ENCODE assay signal across 15 cellular contexts in the genomic region with DNA sequence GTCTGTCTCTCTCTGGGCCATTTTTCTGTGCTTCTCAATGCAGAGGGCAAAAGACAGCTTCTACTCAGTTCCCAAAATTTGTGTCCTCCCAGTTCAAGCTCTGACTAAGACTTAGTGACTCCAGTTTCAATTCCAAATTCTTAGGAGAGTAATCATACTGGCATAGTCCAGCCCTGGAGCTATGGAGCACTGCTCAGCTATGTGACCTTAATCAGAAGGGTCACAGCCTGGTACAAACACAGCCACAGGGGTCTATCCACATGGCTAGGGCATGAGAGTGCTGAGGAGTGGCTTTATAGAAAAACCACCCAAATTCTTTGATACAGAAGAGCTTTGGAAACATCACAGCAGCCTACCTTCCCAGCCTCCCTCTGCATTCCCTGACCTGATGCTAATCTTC.
DNase-seq lines count a peak whose midpoint lies in the region; ATAC-seq and TF ChIP-seq lines count a peak whose summit lies in the region.
"Had no signal": no experiment of that assay in that cellular context is flagged by ENCODE, and none has a peak within 500 bp of the region (broad histone marks: within the 10 kb centered on the region; RNA-seq: fewer than 3 reads in every experiment).

No MANE protein-coding gene starts in this region.

- DNase-seq in AG10803 (ENCODE audit: low read depth) = peak; percentile 92
- peak; percentile 83 for DNase-seq in NCI-H226
- DNase-seq in choroid plexus epithelial cell (ENCODE audit: low read depth) = peak; percentile 66
- DNase-seq in mesenchymal stem cell = peak; percentile 1
- no peak for DNase-seq in activated naive CD8-positive, alpha-beta T cell treated with anti-CD3 and anti-CD28 coated beads for 36 hours
- DNase-seq in activated CD4-positive, alpha-beta T cell treated with anti-CD3 and anti-CD28 coated beads, Interleukin-2, amount 50 U/mL, for 1 hour = no peak
- DNase-seq in vagina (ENCODE audit: extremely low spot score in 2 of 2) = no peak
- DNase-seq: activated gamma-delta T cell treated with Interleukin-2 at 50 U/mL for 16 hours; CD8-positive, alpha-beta memory T cell; dermis blood vessel endothelial cell; NCI-H446 treated with DMSO at 0.1 percent for 48 hours; SJCRH30; transverse colon had no signal

- H3K9me3 Mint-ChIP-seq in activated naive CD8-positive, alpha-beta T cell treated with anti-CD3 and anti-CD28 coated beads for 36 hours = no peaks in the 10 kb centered on the region

- no peak overlapping the region for H2BK12ac ChIP-seq in mesenchymal stem cell (ENCODE audit: low read length in 2 of 2)

- no peak overlapping the region for H3K23ac ChIP-seq in mesenchymal stem cell (ENCODE audit: low read length in 2 of 2)

- H2BK120ac ChIP-seq in mesenchymal stem cell (ENCODE audit: low read depth, low read length) = no peak overlapping the region

- H3K4me1 Mint-ChIP-seq in activated naive CD8-positive, alpha-beta T cell treated with anti-CD3 and anti-CD28 coated beads for 36 hours = no peaks in the 10 kb centered on the region
- H3K4me1 Mint-ChIP-seq: CD8-positive, alpha-beta memory T cell had no signal

- no peak overlapping the region for H4K91ac ChIP-seq in mesenchymal stem cell (ENCODE audit: low read length)

- H3K79me1 ChIP-seq in mesenchymal stem cell (replicated peaks; ENCODE audit: low read length, poor library complexity, severe bottlenecking) = no peaks in the 10 kb centered on the region

- TF ChIP-seq CTCF in AG10803 (conservative IDR thresholded peaks at IDR 0.05; ENCODE audit: low read length) = no peak
- no peak for TF ChIP-seq CTCF in choroid plexus epithelial cell (conservative IDR thresholded peaks at IDR 0.05; ENCODE audit: low read depth, low read length)
- TF ChIP-seq CTCF in vagina (IDR thresholded peaks at IDR 0.05) = no peak

- H3K27ac ChIP-seq in mesenchymal stem cell (ENCODE audit: low read length, poor library complexity, severe bottlenecking) (no peak overlapping the region), vagina (no peak overlapping the region)
- H3K27ac ChIP-seq: right lobe of liver, SJCRH30, transverse colon had no signal

- H3K4me2 ChIP-seq in mesenchymal stem cell (ENCODE audit: low read length, poor library complexity, severe bottlenecking) = peak overlapping the region; percentile 36

- intact Hi-C loops in vagina (cut with DNase I) = no loop called here

- TF ChIP-seq POLR2A in vagina (IDR thresholded peaks at IDR 0.05) = no peak

- no peak overlapping the region for H3K18ac ChIP-seq in mesenchymal stem cell (ENCODE audit: low read depth in 1 of 2, low read length in 2 of 2)

- H3K27me3 ChIP-seq in mesenchymal stem cell (ENCODE audit: control insufficient read depth in 1 of 2, insufficient read depth in 1 of 2, low read length in 2 of 2) (no peaks in the 10 kb centered on the region), vagina (no peaks in the 10 kb centered on the region)
- H3K27me3 ChIP-seq: right lobe of liver, SJCRH30, transverse colon had no signal

- no peak overlapping the region for H3K4ac ChIP-seq in mesenchymal stem cell (ENCODE audit: low read depth in 1 of 2, low read length in 2 of 2)

- peak overlapping the region; percentile 53 for H3K9ac ChIP-seq in mesenchymal stem cell (ENCODE audit: low read length)

- H3K27me3 Mint-ChIP-seq in activated naive CD8-positive, alpha-beta T cell treated with anti-CD3 and anti-CD28 coated beads for 36 hours = peaks cover 11% of the 10 kb centered on the region

- H4K8ac ChIP-seq in mesenchymal stem cell (ENCODE audit: low read length) = no peak overlapping the region

- H2AFZ ChIP-seq in mesenchymal stem cell (ENCODE audit: low read depth, low read length) = no peak overlapping the region

- no peak overlapping the region for H3K14ac ChIP-seq in mesenchymal stem cell (ENCODE audit: low read length in 2 of 2)

- H3K36me3 ChIP-seq in mesenchymal stem cell (ENCODE audit: control insufficient read depth in 1 of 2, insufficient read depth in 2 of 2, low read depth in 1 of 2, low read length in 2 of 2) (no peaks in the 10 kb centered on the region), vagina (no peaks in the 10 kb centered on the region)
- H3K36me3 ChIP-seq: right lobe of liver, SJCRH30, transverse colon had no signal

- no peaks in the 10 kb centered on the region for H3K36me3 Mint-ChIP-seq in activated naive CD8-positive, alpha-beta T cell treated with anti-CD3 and anti-CD28 coated beads for 36 hours
- H3K36me3 Mint-ChIP-seq: CD8-positive, alpha-beta memory T cell had no signal

- no peak overlapping the region for H3K4me3 ChIP-seq in AG10803 (ENCODE audit: low read length)
- H3K4me3 ChIP-seq in choroid plexus epithelial cell (ENCODE audit: low read depth, low read length) = no peak overlapping the region
- H3K4me3 ChIP-seq in mesenchymal stem cell (ENCODE audit: insufficient read depth in 1 of 2, low read depth in 1 of 2, low read length in 2 of 2) = no peak overlapping the region
- no peak overlapping the region for H3K4me3 ChIP-seq in vagina
- H3K4me3 ChIP-seq: right lobe of liver, SJCRH30, transverse colon had no signal

- no peak overlapping the region for H2BK5ac ChIP-seq in mesenchymal stem cell (ENCODE audit: low read depth, low read length, poor library complexity, severe bottlenecking)

- H3K27ac Mint-ChIP-seq in activated naive CD8-positive, alpha-beta T cell treated with anti-CD3 and anti-CD28 coated beads for 36 hours = no peak overlapping the region
- H3K27ac Mint-ChIP-seq: CD8-positive, alpha-beta memory T cell had no signal

- H3K4me3 Mint-ChIP-seq in activated naive CD8-positive, alpha-beta T cell treated with anti-CD3 and anti-CD28 coated beads for 36 hours = no peak overlapping the region
- H3K4me3 Mint-ChIP-seq: CD8-positive, alpha-beta memory T cell had no signal

- H2BK15ac ChIP-seq in mesenchymal stem cell (ENCODE audit: low read depth, poor library complexity, severe bottlenecking) = no peak overlapping the region

- H3K4me1 ChIP-seq in mesenchymal stem cell (ENCODE audit: control insufficient read depth, insufficient read depth, low read depth, low read length) = peaks cover 12% of the 10 kb centered on the region
- peaks cover 12% of the 10 kb centered on the region for H3K4me1 ChIP-seq in vagina
- H3K4me1 ChIP-seq: SJCRH30, transverse colon had no signal

- ATAC-seq in HG03457 (IDR thresholded peaks at IDR 0.05; ENCODE audit: unreplicated experiment) = no peak
- ATAC-seq: right lobe of liver had no signal

- no peak overlapping the region for H2AK5ac ChIP-seq in mesenchymal stem cell (ENCODE audit: low read length, severe bottlenecking)

- no peaks in the 10 kb centered on the region for H3K9me3 ChIP-seq in mesenchymal stem cell (ENCODE audit: control insufficient read depth, low read length)
- no peaks in the 10 kb centered on the region for H3K9me3 ChIP-seq in vagina
- H3K9me3 ChIP-seq: right lobe of liver, SJCRH30, transverse colon had no signal

Comparison
In these comparisons a context has a peak if more than half of its experiments do, and no peak if none do; other contexts are left out.
1. DNase-seq: peak in AG10803 (single experiment), NCI-H226 (single experiment), choroid plexus epithelial cell (single experiment) and mesenchymal stem cell (single experiment); none in activated naive CD8-positive, alpha-beta T cell treated with anti-CD3 and anti-CD28 coated beads for 36 hours (single experiment), activated CD4-positive, alpha-beta T cell treated with anti-CD3 and anti-CD28 coated beads, Interleukin-2, amount 50 U/mL, for 1 hour (single experiment) and vagina (0 of 2).